1 cellular context compared by ENCODE assay signal in the genomic region with DNA sequence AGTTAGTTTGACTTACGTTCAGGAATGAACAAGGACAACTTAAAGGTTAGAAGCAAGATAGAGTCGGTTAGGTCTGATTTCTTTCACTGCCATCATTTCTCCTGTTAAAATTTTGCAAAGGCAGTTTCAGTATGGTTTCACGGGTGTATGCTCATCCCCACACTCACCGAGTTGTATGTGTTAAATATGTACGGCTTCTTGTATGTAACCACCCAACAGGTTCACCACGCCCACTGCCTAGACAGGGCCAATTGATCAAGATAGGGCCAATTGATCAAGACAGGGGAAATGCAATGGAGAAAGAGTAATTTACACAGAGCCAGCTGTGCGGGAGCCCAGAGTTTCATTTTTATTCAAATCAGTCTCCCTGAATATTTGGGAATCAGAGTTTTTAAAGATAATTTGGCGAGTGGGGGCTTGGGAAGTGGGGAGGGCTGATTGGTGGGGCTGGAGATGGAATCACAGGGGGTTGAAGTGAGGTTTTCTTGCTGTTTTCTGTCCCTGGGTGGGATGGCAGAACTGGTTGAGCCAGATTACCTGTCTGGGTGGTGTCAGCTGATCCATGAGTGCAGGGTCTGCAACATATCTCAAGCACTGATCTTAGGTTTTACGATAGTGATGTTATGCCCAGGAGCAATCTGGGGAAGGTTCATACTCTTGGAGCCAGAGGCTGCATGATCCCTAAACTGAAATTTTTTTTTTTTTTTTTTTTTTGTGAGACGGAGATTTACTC.
TF ChIP-seq lines count a peak whose summit lies in the region.

No MANE protein-coding gene starts in this region.

TF ChIP-seq in GM12878, 131 proteins besides CTCF, POLR2A, EP300 and RAD21 (continued from another document and continues in another):
- TF ChIP-seq RELA (IDR thresholded peaks at IDR 0.05; ENCODE audit: borderline replicate concordance, partially characterized antibody) (no peak), CREM (IDR thresholded peaks at IDR 0.05; ENCODE audit: low read depth) (no peak), SUPT20H (IDR thresholded peaks at IDR 0.05; ENCODE audit: borderline replicate concordance, control insufficient read depth, low read depth, low read length) (no peak), FOXK2 (IDR thresholded peaks at IDR 0.05) (no peak), YBX1 (IDR thresholded peaks at IDR 0.05) (no peak), NR2F1 (conservative IDR thresholded peaks at IDR 0.05) (no peak), FOXM1 (IDR thresholded peaks at IDR 0.05; ENCODE audit: low read depth, low read length) (no peak), FOS (IDR thresholded peaks at IDR 0.05; ENCODE audit: borderline replicate concordance, extremely low read depth, insufficient read length) (no peak), ZBTB40 (IDR thresholded peaks at IDR 0.05; ENCODE audit: borderline replicate concordance) (no peak), YY1 (IDR thresholded peaks at IDR 0.05; ENCODE audit: low read depth, low read length) (no peak), ZNF622 (IDR thresholded peaks at IDR 0.05) (no peak), SMAD5 (IDR thresholded peaks at IDR 0.05; ENCODE audit: low read depth) (no peak), ZNF274 (IDR thresholded peaks at IDR 0.05; ENCODE audit: insufficient read depth, insufficient read length) (no peak), SMARCA5 (IDR thresholded peaks at IDR 0.05) (no peak), TARDBP (IDR thresholded peaks at IDR 0.05; ENCODE audit: borderline replicate concordance) (no peak), NFXL1 (IDR thresholded peaks at IDR 0.05; ENCODE audit: borderline replicate concordance) (no peak), PKNOX1 (IDR thresholded peaks at IDR 0.05) (0 out of 2 replicates have a peak, but pooled peaks have one; percentile 19), SMAD1 (IDR thresholded peaks at IDR 0.05; ENCODE audit: low read depth, partially characterized antibody) (peak; percentile 49), RBBP5 (conservative IDR thresholded peaks at IDR 0.05) (no peak), RFX5 (IDR thresholded peaks at IDR 0.05; ENCODE audit: low read depth, low read length) (no peak), BACH1 (IDR thresholded peaks at IDR 0.05; ENCODE audit: borderline replicate concordance) (no peak), PBX3 (IDR thresholded peaks at IDR 0.05; ENCODE audit: insufficient replicate concordance, low read depth, low read length) (no peak), POU2F2 (IDR thresholded peaks at IDR 0.05; ENCODE audit: borderline replicate concordance, low read depth, low read length) (peak; percentile 40; the same call in 1 of the 3 replicates), CREB1 (IDR thresholded peaks at IDR 0.05; ENCODE audit: low read depth) (no peak), MTA2 (IDR thresholded peaks at IDR 0.05; ENCODE audit: low read depth) (peak; percentile 80), SRF (IDR thresholded peaks at IDR 0.05; ENCODE audit: low read depth in 2 of 2, low read length in 2 of 2) (peak in 1 of 2 experiments; percentile 82; a peak in 2 of 4 replicates), NBN (IDR thresholded peaks at IDR 0.05) (peak; percentile 22; the same call in 1 of the 2 replicates), BHLHE40 (IDR thresholded peaks at IDR 0.05; ENCODE audit: borderline replicate concordance in 1 of 2, low read depth in 2 of 2, low read length in 1 of 2) (peak in 1 of 2 experiments; percentile 49; a peak in 1 of 4 replicates), HDAC2 (IDR thresholded peaks at IDR 0.05) (no peak), MEF2B (IDR thresholded peaks at IDR 0.05; ENCODE audit: partially characterized antibody, poor library complexity, severe bottlenecking) (no peak), PRDM15 (CRISPR knock-in tag; IDR thresholded peaks at IDR 0.05) (no peak), HDAC6 (IDR thresholded peaks at IDR 0.05; ENCODE audit: unreplicated experiment) (no peak), WRNIP1 (IDR thresholded peaks at IDR 0.05; ENCODE audit: borderline replicate concordance, low read depth, low read length) (no peak), ZNF217 (IDR thresholded peaks at IDR 0.05) (no peak), BCL11A (IDR thresholded peaks at IDR 0.05; ENCODE audit: low read depth, low read length) (peak; percentile 34; the same call in 1 of the 2 replicates), ZNF207 (IDR thresholded peaks at IDR 0.05; ENCODE audit: borderline replicate concordance) (no peak), IRF4 (IDR thresholded peaks at IDR 0.05; ENCODE audit: low read depth, low read length) (0 out of 2 replicates have a peak, but pooled peaks have one; percentile 30), ZBED1 (IDR thresholded peaks at IDR 0.05; ENCODE audit: borderline replicate concordance) (no peak), RCOR1 (conservative IDR thresholded peaks at IDR 0.05; ENCODE audit: low read depth, low read length) (no peak), EZH2 (IDR thresholded peaks at IDR 0.05; ENCODE audit: borderline replicate concordance, control insufficient read depth, low read depth, low read length) (no peak), ZNF24 (IDR thresholded peaks at IDR 0.05) (no peak), MXI1 (IDR thresholded peaks at IDR 0.05; ENCODE audit: low read depth, low read length) (peak; percentile 24; the same call in 1 of the 2 replicates), ZBTB4 (CRISPR knock-in tag; IDR thresholded peaks at IDR 0.05) (no peak), IKZF2 (IDR thresholded peaks at IDR 0.05) (peak in 1 of 2 experiments; percentile 27; a peak in 1 of 4 replicates), EGR1 (IDR thresholded peaks at IDR 0.05; ENCODE audit: borderline replicate concordance in 1 of 2, low read depth in 2 of 2, low read length in 2 of 2) (no peak)
- TF ChIP-seq, protein P1, sequence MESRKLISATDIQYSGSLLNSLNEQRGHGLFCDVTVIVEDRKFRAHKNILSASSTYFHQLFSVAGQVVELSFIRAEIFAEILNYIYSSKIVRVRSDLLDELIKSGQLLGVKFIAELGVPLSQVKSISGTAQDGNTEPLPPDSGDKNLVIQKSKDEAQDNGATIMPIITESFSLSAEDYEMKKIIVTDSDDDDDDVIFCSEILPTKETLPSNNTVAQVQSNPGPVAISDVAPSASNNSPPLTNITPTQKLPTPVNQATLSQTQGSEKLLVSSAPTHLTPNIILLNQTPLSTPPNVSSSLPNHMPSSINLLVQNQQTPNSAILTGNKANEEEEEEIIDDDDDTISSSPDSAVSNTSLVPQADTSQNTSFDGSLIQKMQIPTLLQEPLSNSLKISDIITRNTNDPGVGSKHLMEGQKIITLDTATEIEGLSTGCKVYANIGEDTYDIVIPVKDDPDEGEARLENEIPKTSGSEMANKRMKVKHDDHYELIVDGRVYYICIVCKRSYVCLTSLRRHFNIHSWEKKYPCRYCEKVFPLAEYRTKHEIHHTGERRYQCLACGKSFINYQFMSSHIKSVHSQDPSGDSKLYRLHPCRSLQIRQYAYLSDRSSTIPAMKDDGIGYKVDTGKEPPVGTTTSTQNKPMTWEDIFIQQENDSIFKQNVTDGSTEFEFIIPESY (IDR thresholded peaks at IDR 0.05): no peak
- TF ChIP-seq, protein P2, sequence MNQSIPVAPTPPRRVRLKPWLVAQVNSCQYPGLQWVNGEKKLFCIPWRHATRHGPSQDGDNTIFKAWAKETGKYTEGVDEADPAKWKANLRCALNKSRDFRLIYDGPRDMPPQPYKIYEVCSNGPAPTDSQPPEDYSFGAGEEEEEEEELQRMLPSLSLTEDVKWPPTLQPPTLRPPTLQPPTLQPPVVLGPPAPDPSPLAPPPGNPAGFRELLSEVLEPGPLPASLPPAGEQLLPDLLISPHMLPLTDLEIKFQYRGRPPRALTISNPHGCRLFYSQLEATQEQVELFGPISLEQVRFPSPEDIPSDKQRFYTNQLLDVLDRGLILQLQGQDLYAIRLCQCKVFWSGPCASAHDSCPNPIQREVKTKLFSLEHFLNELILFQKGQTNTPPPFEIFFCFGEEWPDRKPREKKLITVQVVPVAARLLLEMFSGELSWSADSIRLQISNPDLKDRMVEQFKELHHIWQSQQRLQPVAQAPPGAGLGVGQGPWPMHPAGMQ (IDR thresholded peaks at IDR 0.05; ENCODE audit: borderline replicate concordance): no peak
